ENCODE assay signal across 17 cellular contexts in genomic region chr6:93581371-93581770, GRCh38.
DNase-seq lines count a peak whose midpoint lies in the region; ATAC-seq and TF ChIP-seq lines count a peak whose summit lies in the region.
"Had no signal": no experiment of that assay in that cellular context is flagged by ENCODE, and none has a peak within 500 bp of the region (broad histone marks: within the 10 kb centered on the region; RNA-seq: fewer than 3 reads in every experiment).

No MANE protein-coding gene starts in this region.

- 77 to 87% methylated on average over 4 of the region's 4 CpGs for WGBS in sigmoid colon, 2 donors

- ATAC-seq in GM18868 (IDR thresholded peaks at IDR 0.05; ENCODE audit: unreplicated experiment), result no peak
- ATAC-seq in GM19324 (IDR thresholded peaks at IDR 0.05; ENCODE audit: low FRiP score, unreplicated experiment), result no peak
- ATAC-seq: activated CD4-positive, alpha-beta T cell treated with anti-CD3 and anti-CD28 coated beads for 36 hours; left lobe of liver; mucosa of descending colon; stimulated activated naive B cell treated with anti-CD40 and anti-IgM and Interleukin-4, amounts not matched to agents 10 μg/mL and 1 μg/mL and 100 μg/mL, for 72 hours had no signal

- no peak overlapping the region for H3K27ac ChIP-seq in sigmoid colon
- H3K27ac ChIP-seq: epithelial cell of prostate, right atrium auricular region had no signal

- DNase-seq in COLO668 (lab: John Stamatoyannopoulos, UW; ENCODE audit: unreplicated experiment) (peak; percentile 37), NCI-H146 treated with DMSO at 0.1 percent for 48 hours (lab: John Stamatoyannopoulos, UW; ENCODE audit: unreplicated experiment) (peak; percentile 32), NCI-H774 (lab: John Stamatoyannopoulos, UW) (peak; percentile 18), kidney epithelial cell (ENCODE audit: low read depth) (peak; percentile 75), sigmoid colon (no peak)
- no peak for DNase-seq in activated naive CD4-positive, alpha-beta T cell treated with anti-CD3 and anti-CD28 coated beads, Interleukin-2, amount 50 U/mL, for 16 hours
- DNase-seq: activated CD4-positive, alpha-beta T cell treated with anti-CD3 and anti-CD28 coated beads for 36 hours; DMS79; mucosa of descending colon; NCI-H1694 treated with DMSO at 0.1 percent for 48 hours; occipital lobe; stimulated activated naive B cell treated with anti-CD40 and anti-IgM and Interleukin-4, amounts not matched to agents 10 μg/mL and 1 μg/mL and 100 μg/mL, for 72 hours had no signal

- H3K9me3 ChIP-seq in sigmoid colon, result no peaks in the 10 kb centered on the region
- H3K9me3 ChIP-seq: mucosa of descending colon, right atrium auricular region had no signal

- H3K36me3 ChIP-seq in kidney epithelial cell (ENCODE audit: control insufficient read depth, insufficient read depth, low read length), result no peaks in the 10 kb centered on the region
- no peaks in the 10 kb centered on the region for H3K36me3 ChIP-seq in sigmoid colon
- H3K36me3 ChIP-seq: right atrium auricular region had no signal

- H3K4me3 ChIP-seq in kidney epithelial cell (ENCODE audit: low read depth, low read length) (no peak overlapping the region), sigmoid colon (no peak overlapping the region)
- H3K4me3 ChIP-seq: mucosa of descending colon, right atrium auricular region had no signal

- no peak for TF ChIP-seq EP300 in sigmoid colon (IDR thresholded peaks at IDR 0.05)

- TF ChIP-seq CTCF in kidney epithelial cell (IDR thresholded peaks at IDR 0.05; ENCODE audit: insufficient read depth, low read length, poor library complexity, severe bottlenecking) (no peak), sigmoid colon (IDR thresholded peaks at IDR 0.05) (no peak)

- H3K4me1 ChIP-seq in sigmoid colon, result peaks cover 0 to 17% (median 0%) of the 10 kb centered on the region in 4 donors
- H3K4me1 ChIP-seq: right atrium auricular region had no signal

- TF ChIP-seq POLR2A in sigmoid colon (IDR thresholded peaks at IDR 0.05), result no peak

- no peaks in the 10 kb centered on the region for H3K27me3 ChIP-seq in kidney epithelial cell (ENCODE audit: control insufficient read depth, insufficient read depth, low read length)
- H3K27me3 ChIP-seq in sigmoid colon, result no peaks in the 10 kb centered on the region
- H3K27me3 ChIP-seq: right atrium auricular region had no signal

- intact Hi-C loops in sigmoid colon (cut with DNase I), result no loop called here

Comparison
In these comparisons a context has a peak if more than half of its experiments do, and no peak if none do; other contexts are left out.
1. DNase-seq: peak in COLO668 (single experiment), NCI-H146 treated with DMSO at 0.1 percent for 48 hours (single experiment), NCI-H774 (single experiment) and kidney epithelial cell (single experiment); none in sigmoid colon (single experiment) and activated naive CD4-positive, alpha-beta T cell treated with anti-CD3 and anti-CD28 coated beads, Interleukin-2, amount 50 U/mL, for 16 hours (single experiment).